Comparison of ENCODE assay signal across 9 cellular contexts in genomic region chr5:36874465-36874864, GRCh38. TPM values are rescaled to one million over a fixed set of nuclear protein-coding genes. Genes with fewer than 3 reads are reported as not detected.
DNase-seq lines count a peak whose midpoint lies in the region; ATAC-seq, FAIRE-seq and TF ChIP-seq lines count a peak whose summit lies in the region.
"Had no signal": no experiment of that assay in that cellular context is flagged by ENCODE, and none has a peak within 500 bp of the region (broad histone marks: within the 10 kb centered on the region; RNA-seq: fewer than 3 reads in every experiment).

No MANE protein-coding gene starts in this region.

- H3K4me1 ChIP-seq in K562 (replicated peaks in 1 of 2; ENCODE audit: control insufficient read depth in 2 of 2, insufficient read depth in 2 of 2, low read length in 2 of 2): peaks cover 3 to 10% of the 10 kb centered on the region in 2 experiments; a peak in 3 of 5 replicates

- H3K36me3 ChIP-seq in BJ (ENCODE audit: control insufficient read depth, insufficient read depth, low read length) (no peaks in the 10 kb centered on the region), KOPT-K1 (ENCODE audit: insufficient read depth, low read length) (peaks cover 17% of the 10 kb centered on the region), K562 (ENCODE audit: control insufficient read depth, insufficient read depth, low read length) (peaks cover 4% of the 10 kb centered on the region; the same call in 2 of the 3 replicates)

- H2AFZ ChIP-seq in K562 (ENCODE audit: low read depth, low read length): no peak overlapping the region

- TF ChIP-seq CTCF in BJ (IDR thresholded peaks at IDR 0.05; ENCODE audit: insufficient read depth, low read depth, low read length) (no peak), K562 (IDR thresholded peaks at IDR 0.05 in 2 of 3, conservative IDR thresholded peaks at IDR 0.05 in 1 of 3; ENCODE audit: insufficient read depth in 2 of 3, low read depth in 1 of 3, low read length in 3 of 3) (no peak)

- H3K27me3 ChIP-seq in BJ (ENCODE audit: control insufficient read depth, insufficient read depth, low read length): no peaks in the 10 kb centered on the region
- H3K27me3 ChIP-seq in K562 (ENCODE audit: control insufficient read depth in 2 of 2, insufficient read depth in 2 of 2, low read length in 2 of 2): no peaks in the 10 kb centered on the region

- H3K4me3 ChIP-seq in BJ (ENCODE audit: low read depth, low read length) (peak overlapping the region; percentile 95), K562 (peak overlapping the region; percentile 93)
- H3K4me3 ChIP-seq: lung had no signal

- no TSS peak for BruUV-seq in K562 (replicated peaks; lab: Mats Ljungman, UMichigan)

- DNase-seq in BJ (ENCODE audit: low read depth) (no peak), K562 (ENCODE audit: extremely low read depth in 1 of 4, low spot score in 3 of 4) (peak in 1 of 4 experiments; percentile 30), midbrain (lab: John Stamatoyannopoulos, UW) (peak; percentile 39), DMS153 (lab: John Stamatoyannopoulos, UW) (no peak)
- DNase-seq in stimulated activated CD4-positive, alpha-beta T cell treated with anti-CD3 and anti-CD28 coated beads, Interleukin-2, amount 100 ng/mL, for 24 hours: no peak

- H3K9ac ChIP-seq in K562 (ENCODE audit: insufficient read depth in 1 of 2, low read depth in 2 of 2, low read length in 2 of 2): peak overlapping the region; percentile 3 to 92; a peak in 3 of 4 replicates

- TF ChIP-seq EP300 in K562 (IDR thresholded peaks at IDR 0.05; ENCODE audit: low read length): no peak

- H4K20me1 ChIP-seq in K562 (replicated peaks; ENCODE audit: control insufficient read depth, insufficient read depth, low read length): peaks cover 12% of the 10 kb centered on the region; the same call in 1 of the 2 replicates

- H3K9me1 ChIP-seq in K562 (ENCODE audit: control insufficient read depth, insufficient read depth, low read length): no peaks in the 10 kb centered on the region

- POLR2A ChIA-PET in BJ (lab: Charles Lee) (no interaction called here), K562 (lab: Yijun Ruan, JAX) (interaction anchor here (0.5 to 3.9 kb wide), 5 partner anchors 11 to 148 kb away, joined by 3 to 31 read pairs (median 6); no protein-coding TSS in a partner anchor)

- peak overlapping the region; percentile 98 for H3K4me2 ChIP-seq in K562 (ENCODE audit: insufficient read depth, low read length)

- WGBS in K562 (ENCODE audit: insufficient coverage, low coverage, missing lambda C conversion rate): 2% methylated on average over 3 of the region's 3 CpGs

- TF ChIP-seq RAD21 in K562 (CRISPR knock-in tag; conservative IDR thresholded peaks at IDR 0.05 in 1 of 2, IDR thresholded peaks at IDR 0.05 in 1 of 2): no peak

- no peak for FAIRE-seq in K562 (lab: Jason Lieb, UNC)

- H3K9me3 ChIP-seq in KOPT-K1 (ENCODE audit: insufficient read depth, low read length, poor library complexity, severe bottlenecking) (no peaks in the 10 kb centered on the region), K562 (replicated peaks; ENCODE audit: control insufficient read depth, insufficient read depth, low read depth, low read length) (no peaks in the 10 kb centered on the region)

- ATAC-seq in K562 (no peak), HG02885 (IDR thresholded peaks at IDR 0.05; ENCODE audit: poor library complexity, unreplicated experiment) (no peak), HG03108 (IDR thresholded peaks at IDR 0.05; ENCODE audit: unreplicated experiment) (no peak)

- CTCF ChIA-PET in BJ (lab: Yijun Ruan, JAX): interaction anchor here (0.6 to 2.2 kb wide), 3 partner anchors 130 to 680 kb away, joined by 4 to 7 read pairs (median 5); no protein-coding TSS in a partner anchor
- CTCF ChIA-PET in K562 (lab: Yijun Ruan, JAX; ENCODE audit: low intra/inter-chr PET ratio): no interaction called here

- intact Hi-C loops in K562 (cut with micrococcal nuclease): loop anchor here (5.0 to 10.0 kb wide), 3 partner anchors 133 to 640 kb away; partner anchors contain the start of genes NUP155 and WDR70

- H3K79me2 ChIP-seq in K562 (ENCODE audit: control insufficient read depth, insufficient read depth, low read length): peaks cover 97% of the 10 kb centered on the region

- in situ Hi-C loops in K562 (cut with MboI): loop anchor here (5.0 kb wide), 1 partner anchor 137 kb away; no protein-coding TSS in a partner anchor

- H3K27ac ChIP-seq in KOPT-K1 (ENCODE audit: low read depth, low read length, poor library complexity, severe bottlenecking) (peak overlapping the region; percentile 97), K562 (ENCODE audit: extremely low read depth, low read depth, low read length) (peak overlapping the region; percentile 93)

- no peak for TF ChIP-seq POLR2A in K562 (conservative IDR thresholded peaks at IDR 0.05)

TF ChIP-seq in K562, 482 proteins besides CTCF, POLR2A, EP300 and RAD21:
- TF ChIP-seq CREB3 (tag; conservative IDR thresholded peaks at IDR 0.05; ENCODE audit: low read depth) (0 out of 2 replicates have a peak, but pooled peaks have one; percentile 50), DEAF1 (CRISPR knock-in tag; IDR thresholded peaks at IDR 0.05) (no peak)

RNA-seq across cellular contexts. Expression of gene NIPBL, which starts 2.1 kb away (rescaled TPM):
- polyA plus RNA-seq in BJ (2011; rRNA removed) (25.6 and 30.1 TPM in 2 replicates), K562 (2011; rRNA removed) (45.0 and 50.6 TPM in 2 replicates), K562 (2014; fragmentation: Illumina TruSeq; extraction: Trizol) (31.6 and 39.1 TPM in 2 replicates), K562 (2014; fragmentation: Nextera tagmentation; extraction: Ambion mirVana) (10 to 100 TPM; 12.9 to 15.6 TPM), K562 (2014; rRNA removed) (20.8 and 26.2 TPM in 2 replicates)
- polyA minus RNA-seq in BJ (2011; rRNA and poly(A)+ RNA removed): 62.3 and 72.9 TPM in 2 replicates
- 63.5 and 179 TPM in 2 replicates for total RNA-seq in K562 (2011; cell fraction: chromatin; rRNA removed; ENCODE audit: low replicate concordance)
- total RNA-seq in K562 (2011; cell fraction: nucleolus; rRNA removed): 22.7 and 38.0 TPM in 2 replicates
- 72.7 and 138 TPM in 2 replicates for total RNA-seq in K562 (2011; cell fraction: nucleoplasm; rRNA removed)
- total RNA-seq in K562 (2014; rRNA removed) (26.1 and 27.9 TPM in 2 replicates), K562 (2014; rRNA removed; fragmentation: Illumina TruSeq; extraction: Trizol) (38.9 and 48.7 TPM in 2 replicates), K562 (2015; rRNA removed; fragmentation: Illumina TruSeq; extraction: Trizol) (37.9 and 42.3 TPM in 2 replicates), K562 (2021) (56.7 and 56.9 TPM in 2 replicates)
- polyA plus RNA-seq in K562 (2011; cell fraction: cytosol; rRNA removed): 28.7 and 31.9 TPM in 2 replicates
- polyA plus RNA-seq in K562 (2011; cell fraction: nucleus; rRNA removed): 93.7 and 95.8 TPM in 2 replicates
- 25.7 and 27.0 TPM in 2 replicates for polyA plus RNA-seq in K562 (2012)
- 186 and 237 TPM in 2 replicates for polyA minus RNA-seq in K562 (2011; rRNA and poly(A)+ RNA removed)
- polyA minus RNA-seq in K562 (2011; cell fraction: cytosol; rRNA and poly(A)+ RNA removed): 43.8 and 51.4 TPM in 2 replicates
- polyA minus RNA-seq in K562 (2011; cell fraction: nucleus; rRNA and poly(A)+ RNA removed): 75.4 and 141 TPM in 2 replicates
